Comparison of ENCODE assay signal across 9 cellular contexts in genomic region chr20:13800728-13801134, GRCh38. TPM values are rescaled to one million over a fixed set of nuclear protein-coding genes. Genes with fewer than 3 reads are reported as not detected.
DNase-seq lines count a peak whose midpoint lies in the region; ATAC-seq and TF ChIP-seq lines count a peak whose summit lies in the region.
"Had no signal": no experiment of that assay in that cellular context is flagged by ENCODE, and none has a peak within 500 bp of the region (broad histone marks: within the 10 kb centered on the region; RNA-seq: fewer than 3 reads in every experiment).

No MANE protein-coding gene starts in this region.

- ATAC-seq in upper lobe of right lung (peak; percentile 95), HG03095 (IDR thresholded peaks at IDR 0.05; ENCODE audit: unreplicated experiment) (no peak)

- POLR2A ChIA-PET in AG04449 (lab: Yijun Ruan, JAX) = interaction anchor here (0.6 kb wide), 1 partner anchor 196 kb away, joined by 3 read pairs; no protein-coding TSS in a partner anchor

- CTCF ChIA-PET in AG04449 (lab: Yijun Ruan, JAX) = interaction anchor here (1.2 to 3.2 kb wide), 5 partner anchors 13 to 260 kb away, joined by 3 to 17 read pairs (median 5); no protein-coding TSS in a partner anchor

- no peak for TF ChIP-seq CTCF in AG04449 (IDR thresholded peaks at IDR 0.05; ENCODE audit: insufficient read depth, low read length, missing control alignments)
- no peak for TF ChIP-seq CTCF in astrocyte of the cerebellum (IDR thresholded peaks at IDR 0.05; ENCODE audit: low read depth, low read length, missing control alignments)
- TF ChIP-seq CTCF in upper lobe of right lung (IDR thresholded peaks at IDR 0.05) = no peak

- DNase-seq in AG04449 (ENCODE audit: low read depth, low spot score) (peak; percentile 31), LoVo (ENCODE audit: low spot score) (peak; percentile 62), astrocyte of the cerebellum (ENCODE audit: low read depth) (peak; percentile 95), islet precursor cell (peak; percentile 88), upper lobe of right lung (peak; percentile 86), GDM1 (lab: John Stamatoyannopoulos, UW) (no peak), ecto neural progenitor cell (ENCODE audit: low spot score) (no peak)

- H3K27me3 ChIP-seq in upper lobe of right lung = no peaks in the 10 kb centered on the region

- intact Hi-C loops in upper lobe of right lung (cut with DNase I) = no loop called here

- in situ Hi-C loops in astrocyte of the cerebellum (cut with HindIII; ENCODE audit: low sequenced_read_pairs) = loop anchor here (25.0 kb wide), 1 partner anchor 262 kb away; no protein-coding TSS in a partner anchor

- H3K36me3 ChIP-seq in upper lobe of right lung = peaks cover 92% of the 10 kb centered on the region

- no peak overlapping the region for H3K27ac ChIP-seq in upper lobe of right lung
- H3K27ac ChIP-seq: parathyroid adenoma had no signal

- no peaks in the 10 kb centered on the region for H3K9me3 ChIP-seq in upper lobe of right lung

- peaks cover 13% of the 10 kb centered on the region for H3K4me1 ChIP-seq in upper lobe of right lung
- H3K4me1 ChIP-seq: parathyroid adenoma had no signal

- H3K4me3 ChIP-seq in AG04449 (ENCODE audit: low read depth, low read length) = no peak overlapping the region
- no peak overlapping the region for H3K4me3 ChIP-seq in astrocyte of the cerebellum (ENCODE audit: low read depth, low read length)
- no peak overlapping the region for H3K4me3 ChIP-seq in upper lobe of right lung

RNA-seq across cellular contexts. Expression of gene NDUFAF5, which starts 15.9 kb away (rescaled TPM):
- 20.1 TPM for total RNA-seq in upper lobe of right lung

RNA-seq across cellular contexts. Expression of gene ESF1, which starts 16.0 kb away (rescaled TPM):
- total RNA-seq in upper lobe of right lung = 15.1 TPM

Comparison
In these comparisons a context has a peak if more than half of its experiments do, and no peak if none do; other contexts are left out.
1. DNase-seq: peak in AG04449 (single experiment), LoVo (single experiment), astrocyte of the cerebellum (single experiment), islet precursor cell (single experiment) and upper lobe of right lung (single experiment); none in GDM1 (single experiment) and ecto neural progenitor cell (single experiment).